Comparison of ENCODE assay signal across 9 cellular contexts in genomic region chr3:3800076-3800448, GRCh38. TPM values are rescaled to one million over a fixed set of nuclear protein-coding genes. Genes with fewer than 3 reads are reported as not detected.
DNase-seq lines count a peak whose midpoint lies in the region; ATAC-seq and TF ChIP-seq lines count a peak whose summit lies in the region.
"Had no signal": no experiment of that assay in that cellular context is flagged by ENCODE, and none has a peak within 500 bp of the region (broad histone marks: within the 10 kb centered on the region; RNA-seq: fewer than 3 reads in every experiment).

No MANE protein-coding gene starts in this region.

- H3K4me2 ChIP-seq in mesenchymal stem cell (ENCODE audit: low read length, poor library complexity, severe bottlenecking): peak overlapping the region; percentile 94

- no peak overlapping the region for H2BK5ac ChIP-seq in mesenchymal stem cell (ENCODE audit: low read depth, low read length, poor library complexity, severe bottlenecking)

- H3K79me1 ChIP-seq in mesenchymal stem cell (replicated peaks; ENCODE audit: low read length, poor library complexity, severe bottlenecking): no peaks in the 10 kb centered on the region

- no peak overlapping the region for H2BK120ac ChIP-seq in mesenchymal stem cell (ENCODE audit: low read depth, low read length)

- no peak overlapping the region for H4K91ac ChIP-seq in mesenchymal stem cell (ENCODE audit: low read length)

- no peak overlapping the region for H3K23ac ChIP-seq in mesenchymal stem cell (ENCODE audit: low read length in 2 of 2)

- H2BK15ac ChIP-seq in mesenchymal stem cell (ENCODE audit: low read depth, poor library complexity, severe bottlenecking): no peak overlapping the region

- no peak overlapping the region for H3K4ac ChIP-seq in mesenchymal stem cell (ENCODE audit: low read depth in 1 of 2, low read length in 2 of 2)

- H3K27ac ChIP-seq in caudate nucleus (ENCODE audit: low read depth, low read length) (peak overlapping the region; percentile 80), mesenchymal stem cell (ENCODE audit: low read length, poor library complexity, severe bottlenecking) (no peak overlapping the region), tibial nerve (peak overlapping the region in 3 of 4 donors; percentile 53 to 65 (median 56))

- H3K4me1 ChIP-seq in mesenchymal stem cell (ENCODE audit: control insufficient read depth, insufficient read depth, low read depth, low read length) (peaks cover 21% of the 10 kb centered on the region), tibial nerve (peaks cover 0 to 34% (median 6%) of the 10 kb centered on the region in 4 donors)

- H3K9ac ChIP-seq in mesenchymal stem cell (ENCODE audit: low read length): no peak overlapping the region

- H3K9me3 ChIP-seq in mesenchymal stem cell (ENCODE audit: control insufficient read depth, low read length) (peaks cover 6% of the 10 kb centered on the region), tibial nerve (no peaks in the 10 kb centered on the region)

- no peak overlapping the region for H2BK12ac ChIP-seq in mesenchymal stem cell (ENCODE audit: low read length in 2 of 2)

- H3K27me3 ChIP-seq in mesenchymal stem cell (ENCODE audit: control insufficient read depth in 1 of 2, insufficient read depth in 1 of 2, low read length in 2 of 2) (peaks cover 51 to 54% of the 10 kb centered on the region in 2 experiments), tibial nerve (peaks cover 0 to 13% of the 10 kb centered on the region in 2 donors)

- H2AK5ac ChIP-seq in mesenchymal stem cell (ENCODE audit: low read length, severe bottlenecking): no peak overlapping the region

- H4K8ac ChIP-seq in mesenchymal stem cell (ENCODE audit: low read length): no peak overlapping the region

- TF ChIP-seq POLR2A in tibial nerve (IDR thresholded peaks at IDR 0.05): no peak

- ATAC-seq in GM21381 (IDR thresholded peaks at IDR 0.05; ENCODE audit: unreplicated experiment): no peak

- no peak overlapping the region for H3K14ac ChIP-seq in mesenchymal stem cell (ENCODE audit: low read length in 2 of 2)

- no peak overlapping the region for H3K18ac ChIP-seq in mesenchymal stem cell (ENCODE audit: low read depth in 1 of 2, low read length in 2 of 2)

- H3K36me3 ChIP-seq in mesenchymal stem cell (ENCODE audit: control insufficient read depth in 1 of 2, insufficient read depth in 2 of 2, low read depth in 1 of 2, low read length in 2 of 2): no peaks in the 10 kb centered on the region
- no peaks in the 10 kb centered on the region for H3K36me3 ChIP-seq in tibial nerve

- no peak overlapping the region for H2AFZ ChIP-seq in mesenchymal stem cell (ENCODE audit: low read depth, low read length)

- H3K4me3 ChIP-seq in mesenchymal stem cell (ENCODE audit: insufficient read depth in 1 of 2, low read depth in 1 of 2, low read length in 2 of 2) (peak overlapping the region in 1 of 2 experiments; percentile 44), tibial nerve (peak overlapping the region; percentile 43 to 72 (median 52))

- DNase-seq in activated T-cell treated with anti-CD3 and anti-CD28 coated beads, Interleukin-2, amount 50 U/mL, for 1 hour: peak; percentile 25
- no peak for DNase-seq in activated T-cell treated with anti-CD3 and anti-CD28 coated beads for 4 hours
- DNase-seq in caudate nucleus (lab: John Stamatoyannopoulos, UW): peak in 7 of 61 donors; percentile 7 to 45 (median 26)
- no peak for DNase-seq in mesenchymal stem cell
- no peak for DNase-seq in tibial nerve (ENCODE audit: low spot score in 2 of 2)
- DNase-seq in GDM1 (lab: John Stamatoyannopoulos, UW): no peak
- no peak for DNase-seq in hepatic stellate cell (ENCODE audit: low spot score)

- TF ChIP-seq EP300 in tibial nerve (IDR thresholded peaks at IDR 0.05): no peak

- TF ChIP-seq CTCF in tibial nerve (IDR thresholded peaks at IDR 0.05): no peak

- WGBS in mesenchymal stem cell: under 1% methylated on average over 14 of the region's 19 CpGs
- WGBS in tibial nerve, 2 donors: 0 to 2% methylated on average over 19 of the region's 19 CpGs

RNA-seq across cellular contexts. Expression of gene LRRN1, which starts 0.8 kb away (rescaled TPM):
- polyA plus RNA-seq in mesenchymal stem cell (2013, experiment 1 of 2): not detected
- polyA plus RNA-seq in mesenchymal stem cell (2013, experiment 2 of 2): not detected
- total RNA-seq in tibial nerve: 10 to 100 TPM in 2 of 4 donors, 1 to 10 TPM in 2; 7.5 to 13.3 (median 9.8) TPM
- total RNA-seq: T-helper 2 cell treated with Interferon-gamma antibody and Interleukin-4, amounts not matched to agents 100 ng/mL and 5 ng/mL, for 36 hours had no signal
